In genomic region chr20:56925696-56926101, GRCh38 we compare ENCODE assay signal across 1 cellular context.
TF ChIP-seq lines count a peak whose summit lies in the region.

No MANE protein-coding gene starts in this region.

TF ChIP-seq in SK-N-SH, 30 proteins besides CTCF, POLR2A, EP300 and RAD21 (continued from another document):
- TF ChIP-seq REST (IDR thresholded peaks at IDR 0.05; ENCODE audit: low read depth, low read length) (no peak), MEF2A (IDR thresholded peaks at IDR 0.05; ENCODE audit: borderline replicate concordance, low read depth) (no peak), NRF1 (IDR thresholded peaks at IDR 0.05; ENCODE audit: low read depth, low read length) (no peak), TCF12 (IDR thresholded peaks at IDR 0.05) (no peak), EZH2phosphoT487 (IDR thresholded peaks at IDR 0.05; ENCODE audit: borderline replicate concordance, low read depth) (no peak), GATA2 (CRISPR knock-in tag; IDR thresholded peaks at IDR 0.05) (no peak), YY1 (IDR thresholded peaks at IDR 0.05; ENCODE audit: low read depth) (no peak), USF1 (IDR thresholded peaks at IDR 0.05; ENCODE audit: borderline replicate concordance, low read depth) (no peak), ZBTB33 (IDR thresholded peaks at IDR 0.05; ENCODE audit: borderline replicate concordance, low read depth) (no peak), FOXJ3 (CRISPR knock-in tag; IDR thresholded peaks at IDR 0.05) (no peak)
